In genomic region chr20:59939052-59939878, GRCh38 we compare ENCODE assay signal across 8 cellular contexts. TPM values are rescaled to one million over a fixed set of nuclear protein-coding genes. Genes with fewer than 3 reads are reported as not detected.
DNase-seq lines count a peak whose midpoint lies in the region; ATAC-seq and TF ChIP-seq lines count a peak whose summit lies in the region.

No MANE protein-coding gene starts in this region.

- H3K27me3 Mint-ChIP-seq in activated CD4-positive, alpha-beta T cell treated with anti-CD3 and anti-CD28 coated beads for 36 hours: no peaks in the 10 kb centered on the region
- peaks cover 14% of the 10 kb centered on the region for H3K27me3 Mint-ChIP-seq in nephron (ENCODE audit: low read depth)

- H3K4me3 ChIP-seq in epithelial cell of esophagus (ENCODE audit: low read length): peak overlapping the region; percentile 76

- peak; percentile 17 for DNase-seq in activated CD4-positive, alpha-beta T cell treated with anti-CD3 and anti-CD28 coated beads for 36 hours
- no peak for DNase-seq in activated CD4-positive, alpha-beta T cell treated with anti-CD3 and anti-CD28 coated beads for 4 hours
- DNase-seq in RPMI8226 (peak; percentile 32), epithelial cell of esophagus (ENCODE audit: low read depth) (no peak), SIG-M5 treated with dmso at 0.1 percent for 504 hours (lab: John Stamatoyannopoulos, UW; ENCODE audit: unreplicated experiment) (no peak), DMS153 (lab: John Stamatoyannopoulos, UW) (no peak)
- no peak for DNase-seq in stimulated activated CD4-positive, alpha-beta T cell treated with anti-CD3 and anti-CD28 coated beads, Interleukin-2, amount 100 ng/mL, for 48 hours

- no peak for ATAC-seq in activated CD4-positive, alpha-beta T cell treated with anti-CD3 and anti-CD28 coated beads for 36 hours

- H3K4me1 Mint-ChIP-seq in activated CD4-positive, alpha-beta T cell treated with anti-CD3 and anti-CD28 coated beads for 36 hours: peaks cover 37% of the 10 kb centered on the region
- peaks cover 48% of the 10 kb centered on the region for H3K4me1 Mint-ChIP-seq in nephron

- POLR2A ChIA-PET in activated CD4-positive, alpha-beta T cell treated with anti-CD3 and anti-CD28 coated beads for 36 hours (lab: Charles Lee): no interaction called here

- no peak overlapping the region for H3K27ac Mint-ChIP-seq in activated CD4-positive, alpha-beta T cell treated with anti-CD3 and anti-CD28 coated beads for 36 hours
- H3K27ac Mint-ChIP-seq in nephron: peak overlapping the region; percentile 92 to 97 (median 94)

- peak overlapping the region; percentile 90 for H3K4me3 Mint-ChIP-seq in activated CD4-positive, alpha-beta T cell treated with anti-CD3 and anti-CD28 coated beads for 36 hours
- H3K4me3 Mint-ChIP-seq in nephron: peak overlapping the region; percentile 94 to 98 (median 97)

- intact Hi-C loops in activated CD4-positive, alpha-beta T cell treated with anti-CD3 and anti-CD28 coated beads for 36 hours (cut with DNase I, micrococcal nuclease): no loop called here

- CTCF ChIA-PET in activated CD4-positive, alpha-beta T cell treated with anti-CD3 and anti-CD28 coated beads for 36 hours (lab: Charles Lee): interaction anchor here (0.7 to 1.7 kb wide), 7 partner anchors 8 to 220 kb away, joined by 3 to 5 read pairs (median 3); no protein-coding TSS in a partner anchor

- TF ChIP-seq CTCF in epithelial cell of esophagus (IDR thresholded peaks at IDR 0.05; ENCODE audit: insufficient read depth, low read depth, low read length, missing control alignments): no peak
- TF ChIP-seq CTCF in nephron (IDR thresholded peaks at IDR 0.05; ENCODE audit: unreplicated experiment in 3 of 3): no peak

- peaks cover 14% of the 10 kb centered on the region for H3K36me3 Mint-ChIP-seq in activated CD4-positive, alpha-beta T cell treated with anti-CD3 and anti-CD28 coated beads for 36 hours (ENCODE audit: low read depth)
- peaks cover 8% of the 10 kb centered on the region for H3K36me3 Mint-ChIP-seq in nephron (ENCODE audit: low read depth)

- no peaks in the 10 kb centered on the region for H3K9me3 Mint-ChIP-seq in activated CD4-positive, alpha-beta T cell treated with anti-CD3 and anti-CD28 coated beads for 36 hours (ENCODE audit: low read depth)
- H3K9me3 Mint-ChIP-seq in nephron: no peaks in the 10 kb centered on the region

RNA-seq across cellular contexts. Expression of gene PPP1R3D, which starts 0.8 kb away (rescaled TPM):
- 1 to 10 TPM; 4.4 to 4.7 TPM for total RNA-seq in activated CD4-positive, alpha-beta T cell treated with anti-CD3 and anti-CD28 coated beads for 36 hours

RNA-seq across cellular contexts. Expression of gene FAM217B, which starts 0.9 kb away (rescaled TPM):
- total RNA-seq in activated CD4-positive, alpha-beta T cell treated with anti-CD3 and anti-CD28 coated beads for 36 hours: 10 to 100 TPM; 25.6 to 33.2 TPM

RNA-seq across cellular contexts. Expression of gene SYCP2, which starts 5.8 kb away (rescaled TPM):
- total RNA-seq in activated CD4-positive, alpha-beta T cell treated with anti-CD3 and anti-CD28 coated beads for 36 hours: 1 to 10 TPM; 1.5 to 2.1 TPM

RNA-seq across cellular contexts. Expression of gene CDH26, which starts 19.0 kb away (rescaled TPM):
- total RNA-seq in activated CD4-positive, alpha-beta T cell treated with anti-CD3 and anti-CD28 coated beads for 36 hours: under 1 TPM; 0.88 to 0.91 TPM

Comparison
In these comparisons a context has a peak if more than half of its experiments do, and no peak if none do; other contexts are left out.
1. DNase-seq: peak in activated CD4-positive, alpha-beta T cell treated with anti-CD3 and anti-CD28 coated beads for 36 hours (single experiment) and RPMI8226 (single experiment); none in activated CD4-positive, alpha-beta T cell treated with anti-CD3 and anti-CD28 coated beads for 4 hours (0 of 2), epithelial cell of esophagus (single experiment), stimulated activated CD4-positive, alpha-beta T cell treated with anti-CD3 and anti-CD28 coated beads, Interleukin-2, amount 100 ng/mL, for 48 hours (0 of 2), SIG-M5 treated with dmso at 0.1 percent for 504 hours (single experiment) and DMS153 (single experiment).